In the genomic region with DNA sequence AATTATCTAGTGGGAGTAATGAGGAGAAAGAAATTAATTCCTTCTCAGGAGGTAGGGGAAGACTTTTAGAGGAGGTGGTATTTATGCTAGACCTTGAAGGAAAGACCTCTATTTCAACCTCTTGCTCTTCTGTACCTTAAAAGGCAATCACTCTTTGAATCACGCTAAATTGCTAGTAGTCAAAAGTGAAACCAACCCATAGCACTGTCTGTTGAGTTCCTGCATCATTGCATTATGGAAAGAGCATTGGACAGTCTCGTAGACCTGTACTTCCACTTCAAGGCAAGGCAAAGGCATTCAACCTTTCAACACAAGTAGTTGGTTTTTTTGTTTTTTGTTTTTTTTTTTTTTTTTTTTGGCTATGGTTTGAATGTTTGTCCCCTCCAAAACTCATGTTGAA, we compare ENCODE assay signal across 20 cellular contexts.
"Had no signal": no experiment of that assay in that cellular context is flagged by ENCODE, and none has a peak within 500 bp of the region (broad histone marks: within the 10 kb centered on the region; RNA-seq: fewer than 3 reads in every experiment).

No MANE protein-coding gene starts in this region.

- H2AFZ ChIP-seq: neural progenitor cell had no signal

- H3K9ac ChIP-seq: neural progenitor cell had no signal

- H3K27ac ChIP-seq: adrenal gland, gastrocnemius medialis, left lung, neural progenitor cell, tibial artery had no signal

- H3K9me3 ChIP-seq: adrenal gland, gastrocnemius medialis, left lung, tibial artery had no signal

- H3K27me3 ChIP-seq: adrenal gland, gastrocnemius medialis, left lung, neural progenitor cell, tibial artery had no signal

- H3K4me1 ChIP-seq: adrenal gland, gastrocnemius medialis, left lung, neural progenitor cell, tibial artery had no signal

- DNase-seq: activated CD4-positive, alpha-beta T cell treated with anti-CD3 and anti-CD28 coated beads, Interleukin-2, amount 50 U/mL, for 4 hours; activated CD4-positive, CD25-positive, alpha-beta regulatory T cell treated with anti-CD3 and anti-CD28 coated beads, Interleukin-2, amount 50 U/mL, for 72 hours; activated gamma-delta T cell treated with Interleukin-2 at 50 U/mL for 16 hours; adrenal gland; cerebellar nuclear complex; cortex of kidney; effector CD4-positive, alpha-beta T cell; gastrocnemius medialis; head of caudate nucleus; left lung; naive B cell; stimulated activated CD4-positive, alpha-beta T cell treated with anti-CD3 and anti-CD28 coated beads, Interleukin-12 subunit alpha, Interleukin-12 subunit beta, amount 100 ng/mL, for 4 hours; stimulated activated CD4-positive, alpha-beta T cell treated with anti-CD3 and anti-CD28 coated beads, Interleukin-1b, Interleukin-23, amount 100 ng/mL, for 48 hours; stimulated activated CD8-positive, alpha-beta memory T cell treated with anti-CD3 and anti-CD28 coated beads, Interleukin-4, amount 100 ng/mL, for 48 hours; stimulated activated naive CD4-positive, alpha-beta T cell; T1000; tibial artery had no signal

- H3K4me3 ChIP-seq: adrenal gland, gastrocnemius medialis, left lung, neural progenitor cell, tibial artery had no signal

- ATAC-seq: activated naive CD4-positive, alpha-beta T cell treated with anti-CD3 and anti-CD28 coated beads, Interleukin-2, amount 50 U/mL, for 72 hours; esophagus mucosa; gastrocnemius medialis; left lung had no signal

- H3K36me3 ChIP-seq: adrenal gland, gastrocnemius medialis, left lung, neural progenitor cell, tibial artery had no signal

- H3K4me2 ChIP-seq: neural progenitor cell had no signal
